In the genomic region with DNA sequence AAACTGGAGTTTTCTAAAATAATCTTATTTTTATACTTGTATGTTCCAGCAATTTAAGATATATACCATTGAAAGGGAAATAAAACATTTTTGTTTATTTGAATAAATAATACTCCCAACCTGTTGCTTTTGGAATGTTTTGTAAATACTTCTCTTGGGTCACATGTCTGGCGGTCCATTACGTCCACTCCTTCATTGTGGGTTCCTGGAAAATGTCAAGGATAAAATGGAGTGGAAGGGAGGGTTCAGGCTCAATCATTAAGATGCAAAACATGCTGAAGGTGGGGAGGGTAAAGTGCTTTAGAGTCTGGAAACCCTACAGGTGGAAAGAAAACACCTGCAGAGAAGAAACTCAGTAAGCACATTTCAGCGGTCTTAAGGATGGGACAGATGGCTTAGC, we compare ENCODE assay signal across 9 cellular contexts. TPM values are rescaled to one million over a fixed set of nuclear protein-coding genes. Genes with fewer than 3 reads are reported as not detected.
"Had no signal": no experiment of that assay in that cellular context is flagged by ENCODE, and none has a peak within 500 bp of the region (broad histone marks: within the 10 kb centered on the region; RNA-seq: fewer than 3 reads in every experiment).

No MANE protein-coding gene starts in this region.

- DNase-seq: GM23248, GOT3, H7, HCEC 1CT, HFFc6 had no signal

- FAIRE-seq: H54 had no signal

- H3K4me2 ChIP-seq: GM23338 had no signal

- H3K36me3 ChIP-seq: HAP-1 had no signal

- H3K27ac ChIP-seq: GM23248 had no signal

- H3K4me3 Mint-ChIP-seq: GM23338, HFFc6 had no signal

- H3K9me3 Mint-ChIP-seq: GM23338, HFFc6 had no signal

- H3K27ac Mint-ChIP-seq: GM23338, HFFc6 had no signal

- H3K4me1 ChIP-seq: HAP-1 had no signal

- H3K9me3 ChIP-seq: HAP-1 had no signal

- H2AFZ ChIP-seq: GM23248, GM23338 had no signal

- H3K4me3 ChIP-seq: GM23248, GM23338, HAP-1 had no signal

- H3K9ac ChIP-seq: GM23248 had no signal

RNA-seq across cellular contexts. Expression of gene FAM3B, which starts 34.2 kb away (rescaled TPM):
- total RNA-seq: GM23248, H4, HFFc6 had no signal
- polyA plus RNA-seq: GM23248 had no signal
